16 cellular contexts compared by ENCODE assay signal in the genomic region with DNA sequence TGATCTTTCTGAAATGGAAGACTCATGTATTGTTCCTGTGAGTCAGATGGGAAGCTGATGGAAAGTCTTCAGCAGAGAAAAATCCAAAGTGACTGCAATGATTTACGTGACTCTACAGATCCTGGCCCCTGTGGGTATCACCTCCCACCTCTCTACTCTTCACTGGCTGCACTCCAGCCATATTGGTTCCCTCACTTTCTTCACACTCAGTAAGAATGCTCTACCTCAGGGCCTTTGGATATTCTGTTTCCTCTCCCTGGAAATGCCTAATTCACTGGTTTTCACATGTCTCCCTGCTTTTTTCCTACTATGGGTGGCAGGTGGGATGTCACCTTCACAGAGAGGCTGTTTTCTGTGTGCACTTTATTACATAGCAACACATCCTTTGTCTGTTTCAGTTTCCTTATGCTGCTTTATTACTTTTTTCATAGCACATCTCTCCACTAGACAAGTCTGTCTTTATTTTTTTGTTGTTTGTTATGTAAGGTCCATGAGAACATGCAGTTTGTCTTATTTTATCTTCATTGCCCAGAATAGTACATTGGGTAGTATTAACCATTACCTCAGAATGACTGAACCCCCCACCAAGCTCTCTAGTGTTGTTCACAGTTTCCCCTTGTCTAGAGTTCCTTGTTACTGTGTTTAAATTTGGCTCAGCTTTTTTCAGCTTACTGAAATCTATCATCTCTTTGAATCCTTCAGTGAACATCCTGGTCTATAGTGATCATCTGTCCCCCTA. TPM values are rescaled to one million over a fixed set of nuclear protein-coding genes. Genes with fewer than 3 reads are reported as not detected.
DNase-seq lines count a peak whose midpoint lies in the region; ATAC-seq, FAIRE-seq and TF ChIP-seq lines count a peak whose summit lies in the region.
"Had no signal": no experiment of that assay in that cellular context is flagged by ENCODE, and none has a peak within 500 bp of the region (broad histone marks: within the 10 kb centered on the region; RNA-seq: fewer than 3 reads in every experiment).

No MANE protein-coding gene starts in this region.

- no peak overlapping the region for H2AFZ ChIP-seq in hepatocyte
- H2AFZ ChIP-seq: parathyroid adenoma, PC-9 had no signal

- FAIRE-seq in GM12892 (lab: Jason Lieb, UNC): no peak

- H3K9me3 ChIP-seq in thyroid gland (no peaks in the 10 kb centered on the region), hepatocyte (ENCODE audit: low read depth) (no peaks in the 10 kb centered on the region)

- H3K27ac ChIP-seq in thyroid gland (no peak overlapping the region), hepatocyte (no peak overlapping the region)
- H3K27ac ChIP-seq: parathyroid adenoma, PC-9 had no signal

- H3K27me3 ChIP-seq in thyroid gland (no peaks in the 10 kb centered on the region), hepatocyte (no peaks in the 10 kb centered on the region)

- no peak for TF ChIP-seq CTCF in thyroid gland (IDR thresholded peaks at IDR 0.05)
- no peak for TF ChIP-seq CTCF in hepatocyte (IDR thresholded peaks at IDR 0.05; ENCODE audit: poor library complexity)

- intact Hi-C loops in thyroid gland (cut with DNase I): no loop called here

- H3K4me3 ChIP-seq in thyroid gland (replicated peaks in 1 of 3): no peak overlapping the region
- no peak overlapping the region for H3K4me3 ChIP-seq in hepatocyte
- H3K4me3 ChIP-seq: PC-9 had no signal

- H3K36me3 ChIP-seq in thyroid gland (no peaks in the 10 kb centered on the region), hepatocyte (replicated peaks; ENCODE audit: insufficient read depth, low read depth) (no peaks in the 10 kb centered on the region)

- no peak overlapping the region for H3K4me2 ChIP-seq in hepatocyte
- H3K4me2 ChIP-seq: PC-9 had no signal

- H4K20me1 ChIP-seq in hepatocyte (ENCODE audit: insufficient read depth, poor library complexity, severe bottlenecking): no peaks in the 10 kb centered on the region

- 93 to 94% methylated on average over 1 of the region's 1 CpG for WGBS in thyroid gland, 2 donors
- WGBS in hepatocyte (ENCODE audit: low lambda C conversion rate, missing lambda C conversion rate): 84% methylated on average over 1 of the region's 1 CpG

- no peaks in the 10 kb centered on the region for H3K4me1 ChIP-seq in thyroid gland
- H3K4me1 ChIP-seq in hepatocyte (ENCODE audit: insufficient read depth): no peaks in the 10 kb centered on the region
- H3K4me1 ChIP-seq: parathyroid adenoma had no signal

- DNase-seq in GM12892 (ENCODE audit: insufficient read length) (no peak), activated gamma-delta T cell (lab: John Stamatoyannopoulos, UW) (no peak), thyroid gland (no peak), NCI-H187 treated with DMSO at 0.1 percent for 48 hours (lab: John Stamatoyannopoulos, UW) (no peak), hepatocyte (ENCODE audit: low spot score) (no peak)
- DNase-seq: DMS153, NCI-H446 treated with DMSO at 0.1 percent for 48 hours, PC-9 had no signal

- TF ChIP-seq POLR2A in GM12892 (IDR thresholded peaks at IDR 0.05; ENCODE audit: low read depth, low read length): 0 out of 2 replicates have a peak, but pooled peaks have one; percentile 28
- no peak for TF ChIP-seq POLR2A in thyroid gland (IDR thresholded peaks at IDR 0.05)

- ATAC-seq in GM19324 (IDR thresholded peaks at IDR 0.05; ENCODE audit: low FRiP score, unreplicated experiment) (peak; percentile 54), GM21825 (IDR thresholded peaks at IDR 0.05; ENCODE audit: unreplicated experiment) (peak; percentile 41), HG03342 (IDR thresholded peaks at IDR 0.05; ENCODE audit: unreplicated experiment) (peak; percentile 50)
- ATAC-seq: activated T-helper 17 cell treated with anti-CD3 and anti-CD28 coated beads, Interleukin-2, amount 50 U/mL, for 72 hours had no signal

- H3K9me2 ChIP-seq in hepatocyte (replicated peaks; ENCODE audit: insufficient read depth): no peaks in the 10 kb centered on the region

- no peaks in the 10 kb centered on the region for H3K79me2 ChIP-seq in hepatocyte
- H3K79me2 ChIP-seq: parathyroid adenoma had no signal

RNA-seq across cellular contexts. Expression of gene CLNK, which starts 57.6 kb away (rescaled TPM):
- 5.8 TPM for polyA plus RNA-seq in GM12892 (2012; ENCODE audit: missing spikeins)
- total RNA-seq in thyroid gland (not detected), hepatocyte (not detected in 2 replicates)
- not detected in 2 replicates for polyA plus RNA-seq in hepatocyte
- total RNA-seq: activated T-helper 17 cell treated with anti-CD3 and anti-CD28 coated beads, Interleukin-2, amount 50 U/mL, for 72 hours; fibroblast of villous mesenchyme; mesenteric fat pad; PC-9; T-helper 1 cell treated with Interleukin-12 subunit alpha and Interleukin-12 subunit beta and Interleukin-4 antibody, amounts not matched to agents 30 ng/mL and 1 ng/mL, for 36 hours had no signal
